In the genomic region with DNA sequence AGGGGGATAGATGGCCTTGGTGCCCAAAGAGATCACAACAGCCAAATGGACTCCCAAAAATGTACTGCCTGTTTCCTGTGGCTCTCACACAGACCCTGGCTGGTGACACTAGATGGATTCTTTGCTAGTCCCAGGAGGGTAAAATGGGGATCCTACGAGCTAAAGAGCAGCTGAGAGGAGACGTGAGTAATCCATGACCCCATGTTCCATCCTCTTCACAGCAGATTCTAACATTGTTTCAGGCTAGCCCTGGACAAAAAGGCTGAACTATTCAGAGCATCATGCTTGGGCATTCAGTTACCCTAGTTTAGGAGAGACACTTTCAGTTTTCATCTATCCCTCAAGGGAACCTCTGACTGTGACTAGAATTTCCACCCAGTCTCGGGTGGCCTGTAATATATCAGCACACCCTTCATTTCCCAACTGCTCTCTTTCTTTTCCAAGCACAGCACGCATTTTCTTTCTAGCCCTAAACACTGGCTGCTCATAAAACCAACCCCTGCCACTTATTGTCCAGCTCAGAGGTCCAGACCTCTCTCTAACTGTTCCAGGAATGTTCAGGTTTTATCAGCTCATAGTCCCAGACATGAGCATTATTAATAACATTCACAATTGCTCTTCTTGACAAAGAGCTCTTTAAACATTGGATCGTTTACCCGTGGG, we compare ENCODE assay signal across 17 cellular contexts.
"Had no signal": no experiment of that assay in that cellular context is flagged by ENCODE, and none has a peak within 500 bp of the region (broad histone marks: within the 10 kb centered on the region; RNA-seq: fewer than 3 reads in every experiment).

No MANE protein-coding gene starts in this region.

- ATAC-seq: foreskin keratinocyte, lower lobe of right lung, upper lobe of right lung had no signal

- H3K27ac Mint-ChIP-seq: activated CD4-positive, alpha-beta T cell treated with anti-CD3 and anti-CD28 coated beads, Interleukin-2, amount 10 ng/mL, durations not matched to agents 7 days and 5 days; activated naive CD8-positive, alpha-beta T cell treated with anti-CD3 and anti-CD28 coated beads, Interleukin-2, amount 10 ng/mL, durations not matched to agents 7 days and 5 days; dendritic cell treated with granulocyte-macrophage colony-stimulating factor and Interleukin-4, amounts not matched to agents 40 ng/mL and 50 ng/mL, for 4 days; immature natural killer cell; T-helper 2 cell treated with Interferon-gamma antibody and Interleukin-4, amounts not matched to agents 5 μg/mL and 100 μg/mL, for 36 hours had no signal

- H3K36me3 Mint-ChIP-seq: activated naive CD8-positive, alpha-beta T cell treated with anti-CD3 and anti-CD28 coated beads, Interleukin-2, amount 10 ng/mL, durations not matched to agents 7 days and 5 days had no signal

- H3K4me1 Mint-ChIP-seq: activated CD4-positive, alpha-beta T cell treated with anti-CD3 and anti-CD28 coated beads, Interleukin-2, amount 10 ng/mL, durations not matched to agents 7 days and 5 days; activated naive CD8-positive, alpha-beta T cell treated with anti-CD3 and anti-CD28 coated beads, Interleukin-2, amount 10 ng/mL, durations not matched to agents 7 days and 5 days; immature natural killer cell had no signal

- H3K4me3 Mint-ChIP-seq: activated CD4-positive, alpha-beta T cell treated with anti-CD3 and anti-CD28 coated beads, Interleukin-2, amount 10 ng/mL, durations not matched to agents 7 days and 5 days; activated naive CD8-positive, alpha-beta T cell treated with anti-CD3 and anti-CD28 coated beads, Interleukin-2, amount 10 ng/mL, durations not matched to agents 7 days and 5 days; dendritic cell treated with granulocyte-macrophage colony-stimulating factor and Interleukin-4, amounts not matched to agents 40 ng/mL and 50 ng/mL, for 4 days; immature natural killer cell; T-helper 2 cell treated with Interferon-gamma antibody and Interleukin-4, amounts not matched to agents 5 μg/mL and 100 μg/mL, for 36 hours had no signal

- H3K9me3 Mint-ChIP-seq: activated CD4-positive, alpha-beta T cell treated with anti-CD3 and anti-CD28 coated beads, Interleukin-2, amount 10 ng/mL, durations not matched to agents 7 days and 5 days; activated naive CD8-positive, alpha-beta T cell treated with anti-CD3 and anti-CD28 coated beads, Interleukin-2, amount 10 ng/mL, durations not matched to agents 7 days and 5 days; dendritic cell treated with granulocyte-macrophage colony-stimulating factor and Interleukin-4, amounts not matched to agents 40 ng/mL and 50 ng/mL, for 4 days; T-helper 2 cell treated with Interferon-gamma antibody and Interleukin-4, amounts not matched to agents 5 μg/mL and 100 μg/mL, for 36 hours had no signal

- H3K27me3 Mint-ChIP-seq: dendritic cell treated with granulocyte-macrophage colony-stimulating factor and Interleukin-4, amounts not matched to agents 40 ng/mL and 50 ng/mL, for 4 days had no signal

- DNase-seq: activated CD4-positive, alpha-beta T cell treated with anti-CD3 and anti-CD28 coated beads, Interleukin-2, amount 10 ng/mL, durations not matched to agents 7 days and 5 days; activated CD8-positive, alpha-beta memory T cell treated with anti-CD3 and anti-CD28 coated beads for 24 hours; activated naive CD8-positive, alpha-beta T cell treated with anti-CD3 and anti-CD28 coated beads, Interleukin-2, amount 10 ng/mL, durations not matched to agents 7 days and 5 days; anterior cingulate cortex; effector memory CD4-positive, alpha-beta T cell; foreskin keratinocyte; immature natural killer cell; lower lobe of right lung; retina; stimulated activated CD4-positive, alpha-beta T cell treated with anti-CD3 and anti-CD28 coated beads, Interleukin-4, amount 100 ng/mL, for 24 hours; stimulated activated naive CD4-positive, alpha-beta T cell; substantia nigra; SW 1271; upper lobe of right lung had no signal

- H3K4me3 ChIP-seq: lower lobe of right lung, skin epidermis, upper lobe of right lung had no signal
